ENCODE assay signal across 8 cellular contexts in the genomic region with DNA sequence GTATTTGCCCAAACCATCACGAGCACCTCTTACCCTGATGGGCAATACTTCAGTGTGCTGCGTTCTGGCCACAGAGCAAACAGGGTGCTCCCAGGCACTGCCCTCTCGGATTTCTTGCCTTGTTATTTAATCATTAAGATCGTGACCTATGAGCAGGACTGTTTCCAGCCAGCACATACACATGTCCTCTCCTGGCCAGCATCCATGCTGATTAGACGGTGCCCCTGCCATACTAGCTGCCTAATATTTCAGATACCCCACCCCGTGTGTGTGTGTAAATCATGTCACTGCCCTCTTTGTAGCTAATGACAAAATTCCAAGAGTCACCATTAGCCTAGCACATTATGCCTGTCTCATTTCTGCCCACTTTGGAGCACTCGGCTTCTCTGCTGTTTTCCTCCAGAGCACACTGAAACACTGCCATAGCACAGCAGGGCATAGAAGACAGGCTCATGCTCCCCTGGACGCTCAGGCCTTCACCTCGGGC. TPM values are rescaled to one million over a fixed set of nuclear protein-coding genes. Genes with fewer than 3 reads are reported as not detected.
DNase-seq lines count a peak whose midpoint lies in the region; ATAC-seq, FAIRE-seq and TF ChIP-seq lines count a peak whose summit lies in the region.

No MANE protein-coding gene starts in this region.

- POLR2A ChIA-PET in endothelial cell of umbilical vein (lab: Charles Lee) = no interaction called here

- H3K36me3 ChIP-seq in NT2/D1 (ENCODE audit: insufficient read depth, insufficient read length, low read length) (peaks cover 31% of the 10 kb centered on the region), endothelial cell of umbilical vein (ENCODE audit: control insufficient read depth in 2 of 2, extremely low read depth in 1 of 2, insufficient read depth in 2 of 2, low read length in 2 of 2) (no peaks in the 10 kb centered on the region), neutrophil (no peaks in the 10 kb centered on the region)

- peak overlapping the region; percentile 92 for H3K4me3 ChIP-seq in NT2/D1 (ENCODE audit: insufficient read length, low read depth)
- peak overlapping the region; percentile 91 to 99 (median 94) for H3K4me3 ChIP-seq in endothelial cell of umbilical vein (replicated peaks in 1 of 3; ENCODE audit: insufficient read depth in 1 of 3, low read depth in 1 of 3, low read length in 3 of 3)
- peak overlapping the region; percentile 80 to 89 for H3K4me3 ChIP-seq in neutrophil (ENCODE audit: low read depth in 1 of 2, low read length in 1 of 2)

- H3K9ac ChIP-seq in NT2/D1 (ENCODE audit: insufficient read length, low read depth) (peak overlapping the region; percentile 98), endothelial cell of umbilical vein (replicated peaks; ENCODE audit: extremely low read depth, insufficient read depth, low read length) (peak overlapping the region; percentile 98)

- TSS peak; percentile 61 for BruUV-seq in endothelial cell of umbilical vein (replicated peaks; lab: Mats Ljungman, UMichigan)

- no peak overlapping the region for H2AFZ ChIP-seq in endothelial cell of umbilical vein (ENCODE audit: low read depth, low read length)

- H4K20me1 ChIP-seq in endothelial cell of umbilical vein (replicated peaks; ENCODE audit: control insufficient read depth, extremely low read depth, insufficient read depth, low read length) = no peaks in the 10 kb centered on the region

- H3K9me3 ChIP-seq in NT2/D1 (ENCODE audit: insufficient read depth, low read length) = no peaks in the 10 kb centered on the region
- no peaks in the 10 kb centered on the region for H3K9me3 ChIP-seq in endothelial cell of umbilical vein (replicated peaks; ENCODE audit: control insufficient read depth, insufficient read depth, low read length)
- no peaks in the 10 kb centered on the region for H3K9me3 ChIP-seq in neutrophil

- peaks cover 9% of the 10 kb centered on the region for H3K4me1 ChIP-seq in NT2/D1 (ENCODE audit: insufficient read depth, insufficient read length)
- H3K4me1 ChIP-seq in endothelial cell of umbilical vein (ENCODE audit: control insufficient read depth, extremely low read depth, insufficient read depth, low read length) = peaks cover 7% of the 10 kb centered on the region
- peaks cover 13 to 16% of the 10 kb centered on the region in 2 experiments for H3K4me1 ChIP-seq in neutrophil (ENCODE audit: control insufficient read depth in 1 of 2, insufficient read depth in 1 of 2, low read depth in 1 of 2, low read length in 1 of 2)

- TF ChIP-seq POLR2A in endothelial cell of umbilical vein (IDR thresholded peaks at IDR 0.05; ENCODE audit: low read depth, low read length) = no peak

- no peak for FAIRE-seq in endothelial cell of umbilical vein (lab: Jason Lieb, UNC)

- ATAC-seq in GM18502 (IDR thresholded peaks at IDR 0.05; ENCODE audit: poor library complexity, unreplicated experiment) = no peak

- CTCF ChIA-PET in endothelial cell of umbilical vein (lab: Charles Lee) = interaction anchor here (1.5 to 1.6 kb wide), 3 partner anchors 63 to 318 kb away, joined by 3 to 9 read pairs (median 5); no protein-coding TSS in a partner anchor

- H3K4me2 ChIP-seq in endothelial cell of umbilical vein (ENCODE audit: insufficient read depth, low read length) = peak overlapping the region; percentile 91

- dilution Hi-C loops in endothelial cell of umbilical vein (cut with MboI; ENCODE audit: extremely low pct_ligation_motif_present, low sequenced_read_pairs) = no loop called here

- H3K79me2 ChIP-seq in endothelial cell of umbilical vein (ENCODE audit: control insufficient read depth, insufficient read depth, low read length) = peaks cover 11% of the 10 kb centered on the region

- DNase-seq in EH (ENCODE audit: low read depth) = peak; percentile 25
- DNase-seq in NT2/D1 (ENCODE audit: low read depth, low spot score) = no peak
- DNase-seq in endothelial cell of umbilical vein (ENCODE audit: low read depth, low spot score) = no peak
- no peak for DNase-seq in NCI-H446 (lab: John Stamatoyannopoulos, UW)
- DNase-seq in AG20443 (ENCODE audit: low spot score) = no peak
- DNase-seq in NCI-H345 treated with DMSO at 0.1 percent for 48 hours (lab: John Stamatoyannopoulos, UW; ENCODE audit: unreplicated experiment) = no peak

- intact Hi-C loops in endothelial cell of umbilical vein (cut with micrococcal nuclease) = loop anchor here (5.0 kb wide), 2 partner anchors 319 to 931 kb away; no protein-coding TSS in a partner anchor

- H3K27me3 ChIP-seq in NT2/D1 (ENCODE audit: insufficient read depth, insufficient read length) (no peaks in the 10 kb centered on the region), endothelial cell of umbilical vein (ENCODE audit: control insufficient read depth in 2 of 2, insufficient read depth in 2 of 2, low read length in 2 of 2) (no peaks in the 10 kb centered on the region), neutrophil (no peaks in the 10 kb centered on the region)

- no peaks in the 10 kb centered on the region for H3K9me1 ChIP-seq in endothelial cell of umbilical vein (replicated peaks; ENCODE audit: control insufficient read depth, extremely low read depth, insufficient read depth, low read length)

- TF ChIP-seq CTCF in endothelial cell of umbilical vein (IDR thresholded peaks at IDR 0.05; ENCODE audit: extremely low read depth in 1 of 2, insufficient read depth in 1 of 2, low read depth in 1 of 2, low read length in 2 of 2) = no peak
- TF ChIP-seq CTCF in neutrophil (IDR thresholded peaks at IDR 0.05) = no peak

- H3K27ac ChIP-seq in endothelial cell of umbilical vein (ENCODE audit: insufficient read depth, low read depth, low read length) (peak overlapping the region; percentile 84), neutrophil (no peak overlapping the region)

TF ChIP-seq in endothelial cell of umbilical vein, 7 proteins besides CTCF, POLR2A, EP300 and RAD21:
- TF ChIP-seq GATA2 (IDR thresholded peaks at IDR 0.05; ENCODE audit: insufficient read depth, insufficient read length, low read depth, low read length) = no peak
- no peak for TF ChIP-seq MYC (IDR thresholded peaks at IDR 0.05; ENCODE audit: low read depth, low read length)
- TF ChIP-seq JUN (IDR thresholded peaks at IDR 0.05; ENCODE audit: borderline replicate concordance, insufficient read depth, insufficient read length, low read depth) = no peak
- no peak for TF ChIP-seq POLR2AphosphoS5 (IDR thresholded peaks at IDR 0.05; ENCODE audit: insufficient read depth, low read depth, low read length)
- no peak for TF ChIP-seq FOS (IDR thresholded peaks at IDR 0.05; ENCODE audit: borderline replicate concordance, insufficient read depth, low read length)
TF ChIP-seq in endothelial cell of umbilical vein: peak in this region for 0.

RNA-seq across cellular contexts. Expression of a gene that starts 1.0 kb away (rescaled TPM):
- total RNA-seq in endothelial cell of umbilical vein = 4.8 and 6.6 TPM in 2 replicates
- 4.0 and 6.1 TPM in 2 replicates for polyA plus RNA-seq in endothelial cell of umbilical vein
- polyA plus RNA-seq in endothelial cell of umbilical vein (2011; cell fraction: cytosol; rRNA removed) = 3.0 and 3.3 TPM in 2 replicates
- polyA plus RNA-seq in endothelial cell of umbilical vein (2011; cell fraction: nucleus; rRNA removed) = 2.1 and 2.8 TPM in 2 replicates
- polyA plus RNA-seq in endothelial cell of umbilical vein (2012) = 2.3 and 7.3 TPM in 2 replicates
- polyA minus RNA-seq in endothelial cell of umbilical vein = 2.3 and 2.4 TPM in 2 replicates
- polyA minus RNA-seq in endothelial cell of umbilical vein (2011; cell fraction: cytosol; rRNA and poly(A)+ RNA removed) = 2.4 TPM
- 0.43 and 1.2 TPM in 2 replicates for polyA minus RNA-seq in endothelial cell of umbilical vein (2011; cell fraction: nucleus; rRNA and poly(A)+ RNA removed)
